In the genomic region with DNA sequence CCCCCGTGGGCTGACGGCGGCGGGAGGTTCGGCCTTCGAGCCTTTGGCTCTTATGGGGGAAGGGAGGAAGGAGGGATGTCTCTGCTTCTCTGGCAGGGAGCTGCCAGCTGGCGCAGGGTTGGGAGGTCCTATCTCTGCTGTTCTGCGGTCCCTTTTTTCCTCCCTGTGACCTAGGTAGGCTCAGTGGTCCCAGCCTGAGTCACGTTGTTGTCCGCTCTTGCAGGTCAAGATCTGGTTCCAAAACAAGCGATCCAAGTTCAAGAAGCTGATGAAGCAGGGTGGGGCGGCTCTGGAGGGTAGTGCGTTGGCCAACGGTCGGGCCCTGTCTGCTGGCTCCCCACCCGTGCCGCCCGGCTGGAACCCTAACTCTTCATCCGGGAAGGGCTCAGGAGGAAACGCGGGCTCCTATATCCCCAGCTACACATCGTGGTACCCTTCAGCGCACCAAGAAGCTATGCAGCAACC, we compare ENCODE assay signal across 13 cellular contexts. TPM values are rescaled to one million over a fixed set of nuclear protein-coding genes. Genes with fewer than 3 reads are reported as not detected.
DNase-seq lines count a peak whose midpoint lies in the region; ATAC-seq and TF ChIP-seq lines count a peak whose summit lies in the region.
"Had no signal": no experiment of that assay in that cellular context is flagged by ENCODE, and none has a peak within 500 bp of the region (broad histone marks: within the 10 kb centered on the region; RNA-seq: fewer than 3 reads in every experiment).

No MANE protein-coding gene starts in this region.

- CTCF ChIA-PET in CD4-positive, alpha-beta memory T cell (lab: Charles Lee; ENCODE audit: partially characterized antibody): interaction anchor here (1.3 kb wide), 1 partner anchor 11 kb away, joined by 3 read pairs; no protein-coding TSS in a partner anchor

- TF ChIP-seq EP300 in neural cell (conservative IDR thresholded peaks at IDR 0.05; ENCODE audit: poor library complexity, severe bottlenecking): no peak

- no peak overlapping the region for H3K4me3 ChIP-seq in CD4-positive, alpha-beta memory T cell (ENCODE audit: low read length in 2 of 2)
- H3K4me3 ChIP-seq in HUES48 (ENCODE audit: low read depth, low read length) (peak overlapping the region; percentile 42), colonic mucosa (no peak overlapping the region), neural cell (ENCODE audit: low read length) (peak overlapping the region; percentile 85), gastrocnemius medialis (no peak overlapping the region)

- H2AFZ ChIP-seq in neural cell (ENCODE audit: low read depth, low read length): no peak overlapping the region

- peaks cover 100% of the 10 kb centered on the region for H3K27me3 ChIP-seq in CD4-positive, alpha-beta memory T cell (ENCODE audit: insufficient read depth, low read length)
- peaks cover 100% of the 10 kb centered on the region for H3K27me3 ChIP-seq in HUES48 (ENCODE audit: control insufficient read depth, insufficient read depth, low read length)
- peaks cover 100% of the 10 kb centered on the region for H3K27me3 ChIP-seq in colonic mucosa
- H3K27me3 ChIP-seq in neural cell (ENCODE audit: insufficient read depth, low read depth, low read length): peaks cover 16% of the 10 kb centered on the region
- peaks cover 100% of the 10 kb centered on the region in 3 donors for H3K27me3 ChIP-seq in gastrocnemius medialis

- ATAC-seq in GM18867 (IDR thresholded peaks at IDR 0.05; ENCODE audit: unreplicated experiment): no peak
- no peak for ATAC-seq in gastrocnemius medialis

- POLR2A ChIA-PET in CD4-positive, alpha-beta memory T cell (lab: Charles Lee; ENCODE audit: partially characterized antibody): interaction anchor here (1.4 to 14.0 kb wide), 2 partner anchors 13 to 400 kb away, joined by 3 to 186 read pairs; a partner anchor contains a TSS

- peaks cover 60% of the 10 kb centered on the region for H3K4me1 ChIP-seq in CD4-positive, alpha-beta memory T cell (ENCODE audit: insufficient read depth, low read length)
- peaks cover 50% of the 10 kb centered on the region for H3K4me1 ChIP-seq in HUES48 (ENCODE audit: control insufficient read depth, insufficient read depth, low read length)
- H3K4me1 ChIP-seq in colonic mucosa: peaks cover 24% of the 10 kb centered on the region
- peaks cover 35 to 38% of the 10 kb centered on the region in 2 donors for H3K4me1 ChIP-seq in gastrocnemius medialis

- TF ChIP-seq CTCF in colonic mucosa (IDR thresholded peaks at IDR 0.05) (no peak), neural cell (IDR thresholded peaks at IDR 0.05; ENCODE audit: poor library complexity, severe bottlenecking) (no peak), gastrocnemius medialis (IDR thresholded peaks at IDR 0.05 in 4 of 5, conservative IDR thresholded peaks at IDR 0.05 in 1 of 5) (no peak)

- no peaks in the 10 kb centered on the region for H3K9me3 ChIP-seq in CD4-positive, alpha-beta memory T cell (ENCODE audit: control insufficient read depth in 1 of 2, low read length in 2 of 2)
- no peaks in the 10 kb centered on the region for H3K9me3 ChIP-seq in HUES48 (ENCODE audit: control insufficient read depth, insufficient read depth, low read length)
- no peaks in the 10 kb centered on the region for H3K9me3 ChIP-seq in colonic mucosa
- H3K9me3 ChIP-seq in neural cell (ENCODE audit: low read length): no peaks in the 10 kb centered on the region
- no peaks in the 10 kb centered on the region for H3K9me3 ChIP-seq in gastrocnemius medialis

- peak overlapping the region; percentile 76 for H3K4me2 ChIP-seq in neural cell (ENCODE audit: low read length)

- no peak overlapping the region for H3K27ac ChIP-seq in CD4-positive, alpha-beta memory T cell (ENCODE audit: low read depth, low read length)
- H3K27ac ChIP-seq in HUES48 (ENCODE audit: low read depth, low read length): no peak overlapping the region
- H3K27ac ChIP-seq in colonic mucosa: no peak overlapping the region
- peak overlapping the region; percentile 93 for H3K27ac ChIP-seq in neural cell (ENCODE audit: low read length)
- H3K27ac ChIP-seq in gastrocnemius medialis: no peak overlapping the region

- DNase-seq in CD4-positive, alpha-beta memory T cell: peak in 3 of 5 donors; percentile 12 to 25 (median 23)
- DNase-seq in colonic mucosa: peak; percentile 14
- DNase-seq in hepatic stellate cell (ENCODE audit: low spot score): no peak
- no peak for DNase-seq in gastrocnemius medialis
- DNase-seq: NCI-H774; stimulated activated CD8-positive, alpha-beta memory T cell treated with anti-CD3 and anti-CD28 coated beads, Interleukin-4, amount 100 ng/mL, for 48 hours; SW 1271 had no signal

- H3K36me3 ChIP-seq in CD4-positive, alpha-beta memory T cell (ENCODE audit: insufficient read depth, low read length): no peaks in the 10 kb centered on the region
- H3K36me3 ChIP-seq in HUES48 (ENCODE audit: control insufficient read depth, insufficient read depth, low read length) (no peaks in the 10 kb centered on the region), colonic mucosa (no peaks in the 10 kb centered on the region), neural cell (ENCODE audit: insufficient read depth, low read length) (no peaks in the 10 kb centered on the region), gastrocnemius medialis (no peaks in the 10 kb centered on the region)

- H3K27ac Mint-ChIP-seq in CD4-positive, alpha-beta memory T cell: peak overlapping the region in 6 of 7 donors; percentile 14 to 99 (median 89)

- H3K36me3 Mint-ChIP-seq in CD4-positive, alpha-beta memory T cell: peaks cover 0 to 15% of the 10 kb centered on the region in 2 donors

- no peak for TF ChIP-seq RAD21 in neural cell (conservative IDR thresholded peaks at IDR 0.05)

- intact Hi-C loops in CD4-positive, alpha-beta memory T cell (cut with micrococcal nuclease): loop anchor here (10.0 kb wide), 1 partner anchor 1263 kb away; no protein-coding TSS in a partner anchor
- intact Hi-C loops in colonic mucosa (cut with DNase I) (no loop called here), gastrocnemius medialis (cut with DNase I; ENCODE audit: low total_unique reads) (no loop called here)

- peaks cover 0 to 54% (median 15%) of the 10 kb centered on the region in 8 donors for H3K9me3 Mint-ChIP-seq in CD4-positive, alpha-beta memory T cell

- H3K27me3 Mint-ChIP-seq in CD4-positive, alpha-beta memory T cell: peaks cover 75 to 83% of the 10 kb centered on the region in 2 donors

- H3K4me1 Mint-ChIP-seq in CD4-positive, alpha-beta memory T cell: peaks cover 28 to 77% (median 48%) of the 10 kb centered on the region in 4 donors

- H3K9ac ChIP-seq in HUES48 (ENCODE audit: low read depth, low read length) (no peak overlapping the region), colonic mucosa (ENCODE audit: low read depth in 2 of 2, low read length in 2 of 2) (no peak overlapping the region), neural cell (ENCODE audit: low read length) (peak overlapping the region; percentile 92)

- in situ Hi-C loops in gastrocnemius medialis (cut with MboI; ENCODE audit: low sequenced_read_pairs in 4 of 4): loop anchor here in 1 of 4 donors (25.0 kb wide), 1 partner anchor 276 kb away; no protein-coding TSS in a partner anchor

- no peaks in the 10 kb centered on the region for H3K9me2 ChIP-seq in neural cell (ENCODE audit: insufficient read depth, low read length)

- H3K4me3 Mint-ChIP-seq in CD4-positive, alpha-beta memory T cell: peak overlapping the region; percentile 20 to 89 (median 60)

- no peaks in the 10 kb centered on the region for H4K20me1 ChIP-seq in neural cell (ENCODE audit: insufficient read depth)

- H3F3A ChIP-seq in neural cell (ENCODE audit: insufficient read depth, low read length, poor library complexity, severe bottlenecking): peaks cover 7% of the 10 kb centered on the region

- no peak for TF ChIP-seq POLR2A in gastrocnemius medialis (IDR thresholded peaks at IDR 0.05)

- peaks cover 91% of the 10 kb centered on the region for H3K79me2 ChIP-seq in neural cell (replicated peaks; ENCODE audit: insufficient read depth, low read length)

TF ChIP-seq in neural cell, 6 proteins besides CTCF, POLR2A, EP300 and RAD21:
- TF ChIP-seq TAF1 (IDR thresholded peaks at IDR 0.05; ENCODE audit: low read depth) (no peak), POLR2AphosphoS5 (IDR thresholded peaks at IDR 0.05) (no peak), MXI1 (conservative IDR thresholded peaks at IDR 0.05; ENCODE audit: poor library complexity, severe bottlenecking) (no peak)
- TF ChIP-seq, protein P1, sequence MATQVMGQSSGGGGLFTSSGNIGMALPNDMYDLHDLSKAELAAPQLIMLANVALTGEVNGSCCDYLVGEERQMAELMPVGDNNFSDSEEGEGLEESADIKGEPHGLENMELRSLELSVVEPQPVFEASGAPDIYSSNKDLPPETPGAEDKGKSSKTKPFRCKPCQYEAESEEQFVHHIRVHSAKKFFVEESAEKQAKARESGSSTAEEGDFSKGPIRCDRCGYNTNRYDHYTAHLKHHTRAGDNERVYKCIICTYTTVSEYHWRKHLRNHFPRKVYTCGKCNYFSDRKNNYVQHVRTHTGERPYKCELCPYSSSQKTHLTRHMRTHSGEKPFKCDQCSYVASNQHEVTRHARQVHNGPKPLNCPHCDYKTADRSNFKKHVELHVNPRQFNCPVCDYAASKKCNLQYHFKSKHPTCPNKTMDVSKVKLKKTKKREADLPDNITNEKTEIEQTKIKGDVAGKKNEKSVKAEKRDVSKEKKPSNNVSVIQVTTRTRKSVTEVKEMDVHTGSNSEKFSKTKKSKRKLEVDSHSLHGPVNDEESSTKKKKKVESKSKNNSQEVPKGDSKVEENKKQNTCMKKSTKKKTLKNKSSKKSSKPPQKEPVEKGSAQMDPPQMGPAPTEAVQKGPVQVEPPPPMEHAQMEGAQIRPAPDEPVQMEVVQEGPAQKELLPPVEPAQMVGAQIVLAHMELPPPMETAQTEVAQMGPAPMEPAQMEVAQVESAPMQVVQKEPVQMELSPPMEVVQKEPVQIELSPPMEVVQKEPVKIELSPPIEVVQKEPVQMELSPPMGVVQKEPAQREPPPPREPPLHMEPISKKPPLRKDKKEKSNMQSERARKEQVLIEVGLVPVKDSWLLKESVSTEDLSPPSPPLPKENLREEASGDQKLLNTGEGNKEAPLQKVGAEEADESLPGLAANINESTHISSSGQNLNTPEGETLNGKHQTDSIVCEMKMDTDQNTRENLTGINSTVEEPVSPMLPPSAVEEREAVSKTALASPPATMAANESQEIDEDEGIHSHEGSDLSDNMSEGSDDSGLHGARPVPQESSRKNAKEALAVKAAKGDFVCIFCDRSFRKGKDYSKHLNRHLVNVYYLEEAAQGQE (IDR thresholded peaks at IDR 0.05; ENCODE audit: borderline replicate concordance): no peak

RNA-seq across cellular contexts. Expression of a gene that starts 2.5 kb away (rescaled TPM):
- total RNA-seq in CD4-positive, alpha-beta memory T cell: not detected
- not detected for polyA plus RNA-seq in CD4-positive, alpha-beta memory T cell
- under 1 TPM in 1 of 2 donors, not detected in 1; 0.19 TPM for total RNA-seq in colonic mucosa
- 67.3 and 83.1 TPM in 2 replicates for polyA plus RNA-seq in neural cell
- polyA minus RNA-seq in neural cell: 53.3 and 55.8 TPM in 2 replicates
- under 1 TPM in 1 of 4 donors, not detected in 3; 0.16 TPM for total RNA-seq in gastrocnemius medialis
- total RNA-seq: cerebellum, glomerular endothelial cell, lung microvascular endothelial cell had no signal

RNA-seq across cellular contexts. Expression of a gene that starts 14.9 kb away (rescaled TPM):
- total RNA-seq in CD4-positive, alpha-beta memory T cell: not detected
- polyA plus RNA-seq in CD4-positive, alpha-beta memory T cell: not detected
- total RNA-seq in colonic mucosa: not detected
- 7.7 and 9.3 TPM in 2 replicates for polyA plus RNA-seq in neural cell
- polyA minus RNA-seq in neural cell: 18.7 and 19.3 TPM in 2 replicates
- not detected for total RNA-seq in gastrocnemius medialis
- total RNA-seq: cerebellum had no signal

Comparison
In these comparisons a context has a peak if more than half of its experiments do, and no peak if none do; other contexts are left out.
1. DNase-seq: peak in CD4-positive, alpha-beta memory T cell (3 of 5) and colonic mucosa (single experiment); none in hepatic stellate cell (single experiment) and gastrocnemius medialis (0 of 2).
2. H3K4me3 ChIP-seq: peak in HUES48 (single experiment) and neural cell (single experiment); none in CD4-positive, alpha-beta memory T cell (0 of 2), colonic mucosa (single experiment) and gastrocnemius medialis (0 of 4).